ENCODE assay signal across 20 cellular contexts in the genomic region with DNA sequence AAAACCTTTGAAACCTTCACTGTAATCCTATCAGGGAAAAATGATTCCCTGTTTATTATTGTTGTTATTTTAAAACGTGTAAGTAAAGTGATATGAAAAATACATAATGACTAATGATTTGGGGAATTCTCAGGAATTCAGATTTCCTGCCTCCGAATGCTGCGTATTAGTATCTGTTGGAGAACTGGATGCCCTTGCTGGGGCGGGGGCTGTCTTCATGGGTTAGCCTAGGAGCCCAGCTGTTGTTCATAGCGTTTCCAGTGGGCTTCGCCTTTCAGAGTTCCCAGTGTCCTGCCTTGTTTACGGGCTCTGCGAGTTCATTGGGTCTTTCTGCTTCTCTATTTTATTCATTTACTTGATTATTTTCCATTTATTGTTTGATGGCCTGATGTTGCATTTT.
"Had no signal": no experiment of that assay in that cellular context is flagged by ENCODE, and none has a peak within 500 bp of the region (broad histone marks: within the 10 kb centered on the region; RNA-seq: fewer than 3 reads in every experiment).

No MANE protein-coding gene starts in this region.

- H3K27ac ChIP-seq: foreskin keratinocyte, left ventricle myocardium inferior, lower lobe of right lung, neural progenitor cell, parathyroid adenoma, psoas muscle, stomach had no signal

- H3K27me3 ChIP-seq: foreskin keratinocyte, neural progenitor cell, sigmoid colon, stomach had no signal

- H3K27ac Mint-ChIP-seq: immature natural killer cell, memory B cell, mesothelial cell of epicardium, natural killer cell, neural progenitor cell had no signal

- H3K9me3 Mint-ChIP-seq: immature natural killer cell, memory B cell, natural killer cell, neural progenitor cell had no signal

- ATAC-seq: foreskin keratinocyte, lower lobe of right lung, natural killer cell had no signal

- DNase-seq: erythroblast; foreskin keratinocyte; immature natural killer cell; left ventricle myocardium inferior; lower lobe of right lung; natural killer cell; nucleus accumbens; psoas muscle; retina; sigmoid colon; small intestine; stimulated activated CD4-positive, alpha-beta T cell treated with anti-CD3 and anti-CD28 coated beads, Interleukin-12 subunit alpha, Interleukin-12 subunit beta, amount 100 ng/mL, for 4 hours; stimulated activated naive CD4-positive, alpha-beta T cell; stomach; substantia nigra; trophoblast cell had no signal

- H3K36me3 Mint-ChIP-seq: natural killer cell had no signal

- H3K4me3 ChIP-seq: left ventricle myocardium inferior, lower lobe of right lung, neural progenitor cell, psoas muscle, sigmoid colon, stomach had no signal

- H3K27me3 Mint-ChIP-seq: memory B cell had no signal

- H3K9me3 ChIP-seq: left ventricle myocardium inferior, lower lobe of right lung, psoas muscle, sigmoid colon, stomach had no signal

- H3K4me1 ChIP-seq: foreskin keratinocyte, lower lobe of right lung, neural progenitor cell, parathyroid adenoma had no signal

- H3K36me3 ChIP-seq: neural progenitor cell had no signal

- H3K4me1 Mint-ChIP-seq: neural progenitor cell had no signal

- H3K4me3 Mint-ChIP-seq: immature natural killer cell, memory B cell, mesothelial cell of epicardium, natural killer cell, neural progenitor cell had no signal
